Comparison of ENCODE assay signal across 9 cellular contexts in the genomic region with DNA sequence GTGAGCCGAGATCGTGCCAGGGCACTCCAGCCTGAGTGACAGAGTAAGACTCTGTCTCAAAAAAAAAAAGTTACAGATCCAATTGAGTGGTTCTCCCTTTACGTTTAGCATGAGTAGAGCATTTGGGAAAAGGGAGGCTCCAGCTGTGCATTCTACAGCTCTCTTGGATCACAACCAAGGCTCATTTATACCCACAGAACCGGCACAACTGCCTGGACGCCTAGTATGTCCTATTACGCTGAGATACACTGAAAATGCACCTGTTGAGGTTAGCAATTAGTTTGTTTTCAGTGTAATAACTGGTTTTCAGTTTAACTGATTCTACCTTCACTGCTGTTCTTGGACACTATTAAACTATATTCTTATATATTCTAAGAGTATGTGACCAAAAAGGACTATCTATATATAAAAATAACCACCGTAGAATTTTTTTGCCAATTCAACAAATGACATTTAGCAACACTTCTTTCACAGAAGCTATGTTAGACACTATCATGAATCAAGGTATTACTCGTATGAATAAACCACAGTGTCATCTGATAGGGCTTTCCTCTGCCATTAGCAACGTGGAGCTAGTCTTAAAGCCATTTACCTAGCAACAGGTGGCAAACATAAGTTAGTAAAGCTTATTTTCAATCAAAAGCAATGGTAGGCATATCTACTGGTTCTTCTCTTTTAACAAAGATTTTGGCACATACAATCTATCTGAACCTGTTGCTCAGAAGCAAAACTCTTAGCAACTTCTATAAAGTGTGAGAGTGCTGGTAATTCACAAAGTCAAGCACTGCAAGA. TPM values are rescaled to one million over a fixed set of nuclear protein-coding genes. Genes with fewer than 3 reads are reported as not detected.
A peak's percentile ranks its signal among the peaks of the same experiment; 100 is the strongest.
DNase-seq lines count a peak whose midpoint lies in the region; ATAC-seq, FAIRE-seq and TF ChIP-seq lines count a peak whose summit lies in the region.
"Had no signal": no experiment of that assay in that cellular context is flagged by ENCODE, and none has a peak within 500 bp of the region (broad histone marks: within the 10 kb centered on the region; RNA-seq: fewer than 3 reads in every experiment).

No MANE protein-coding gene starts in this region.

- H3K27me3 ChIP-seq in ACC112 (ENCODE audit: insufficient read depth, low read length) (no peaks in the 10 kb centered on the region), astrocyte (ENCODE audit: insufficient read depth, low read length) (no peaks in the 10 kb centered on the region)

- H3K4me3 ChIP-seq in ACC112 (ENCODE audit: low read depth, low read length) (peak overlapping the region; percentile 87), astrocyte (ENCODE audit: insufficient read depth, low read depth, low read length) (peak overlapping the region; percentile 99), mesodermal cell (ENCODE audit: extremely low read depth, insufficient read depth, low read length, poor library complexity, severe bottlenecking) (peak overlapping the region; percentile 70)

- H3K36me3 ChIP-seq in ACC112 (ENCODE audit: insufficient read depth, low read length) (peaks cover 8% of the 10 kb centered on the region), astrocyte (ENCODE audit: insufficient read depth, low read length) (no peaks in the 10 kb centered on the region), mesodermal cell (ENCODE audit: control insufficient read depth, insufficient read depth, low read length) (peaks cover 33% of the 10 kb centered on the region)

- H3K27ac Mint-ChIP-seq in IgD-negative memory B cell (peak overlapping the region in 2 of 3 donors; percentile 90 to 98), astrocyte (ENCODE audit: unreplicated experiment) (no peak overlapping the region)

- H3K36me3 Mint-ChIP-seq in IgD-negative memory B cell (peaks cover 11% of the 10 kb centered on the region), astrocyte (ENCODE audit: low read depth, unreplicated experiment) (peaks cover 4% of the 10 kb centered on the region)

- DNase-seq in astrocyte (ENCODE audit: low read depth) (no peak), GM19238 (ENCODE audit: insufficient read length, low spot score) (no peak), NCI-H1694 treated with DMSO at 0.1 percent for 48 hours (lab: John Stamatoyannopoulos, UW) (no peak), HT-29 (ENCODE audit: low spot score) (no peak)
- DNase-seq: activated effector memory CD4-positive, alpha-beta T cell treated with anti-CD3 and anti-CD28 coated beads, Interleukin-2, amount 50 U/mL, for 16 hours had no signal

- H3K9me3 Mint-ChIP-seq in IgD-negative memory B cell, result no peaks in the 10 kb centered on the region
- H3K9me3 Mint-ChIP-seq in astrocyte (ENCODE audit: unreplicated experiment), result no peaks in the 10 kb centered on the region

- H4K20me1 ChIP-seq in astrocyte (ENCODE audit: insufficient read depth, low read length), result peaks cover 42% of the 10 kb centered on the region

- ATAC-seq in GM21367 (IDR thresholded peaks at IDR 0.05; ENCODE audit: unreplicated experiment), result no peak

- H3K4me1 ChIP-seq in ACC112 (ENCODE audit: control insufficient read depth, insufficient read depth, low read length, unreplicated experiment) (peaks cover 16% of the 10 kb centered on the region), astrocyte (ENCODE audit: insufficient read depth, low read length) (peaks cover 16% of the 10 kb centered on the region), mesodermal cell (ENCODE audit: control insufficient read depth, insufficient read depth, low read length, poor library complexity, severe bottlenecking) (peaks cover 9% of the 10 kb centered on the region)

- peaks cover 74% of the 10 kb centered on the region for H3K79me2 ChIP-seq in ACC112 (ENCODE audit: control insufficient read depth, insufficient read depth, low read length, unreplicated experiment)
- peaks cover 78% of the 10 kb centered on the region for H3K79me2 ChIP-seq in astrocyte (ENCODE audit: insufficient read depth, low read length)

- no peaks in the 10 kb centered on the region for H3K27me3 Mint-ChIP-seq in IgD-negative memory B cell
- H3K27me3 Mint-ChIP-seq in astrocyte (ENCODE audit: low read depth, unreplicated experiment), result no peaks in the 10 kb centered on the region

- no peak for FAIRE-seq in astrocyte (lab: Jason Lieb, UNC)

- H3K9ac ChIP-seq in astrocyte (ENCODE audit: low read length), result peak overlapping the region; percentile 96

- 92 to 97% methylated on average over 5 to 6 of the region's 9 CpGs for WGBS in mesodermal cell (ENCODE audit: insufficient coverage in 2 of 2), 2 experiments

- no peak for TF ChIP-seq CTCF in astrocyte (IDR thresholded peaks at IDR 0.05; ENCODE audit: insufficient read depth, low read depth, low read length)

- H3K27ac ChIP-seq in ACC112 (ENCODE audit: low read depth, low read length), result peak overlapping the region; percentile 65
- H3K27ac ChIP-seq in astrocyte (ENCODE audit: low read depth, low read length), result peak overlapping the region; percentile 94
- H3K27ac ChIP-seq in mesodermal cell (ENCODE audit: low read depth, low read length, severe bottlenecking), result no peak overlapping the region

- H3K9me3 ChIP-seq in astrocyte (ENCODE audit: insufficient read depth, low read depth, low read length) (no peaks in the 10 kb centered on the region), mesodermal cell (ENCODE audit: control insufficient read depth, low read length) (no peaks in the 10 kb centered on the region)

- H3K4me3 Mint-ChIP-seq in IgD-negative memory B cell (peak overlapping the region; percentile 94 to 97 (median 96)), astrocyte (ENCODE audit: unreplicated experiment) (peak overlapping the region; percentile 97)

- peak overlapping the region; percentile 96 for H3K4me2 ChIP-seq in astrocyte (ENCODE audit: low read length)

- H3K4me1 Mint-ChIP-seq in IgD-negative memory B cell, result peaks cover 25 to 44% (median 41%) of the 10 kb centered on the region in 3 donors
- peaks cover 18% of the 10 kb centered on the region for H3K4me1 Mint-ChIP-seq in astrocyte (ENCODE audit: low read depth, unreplicated experiment)

- no peak overlapping the region for H2AFZ ChIP-seq in ACC112 (ENCODE audit: low read length, unreplicated experiment)
- no peak overlapping the region for H2AFZ ChIP-seq in astrocyte (ENCODE audit: low read depth, low read length)

RNA-seq across cellular contexts. Expression of a gene that starts 3.6 kb away (rescaled TPM):
- polyA plus RNA-seq in IgD-negative memory B cell, result 9.0 TPM
- total RNA-seq in astrocyte, result 41.9 and 47.4 TPM in 2 replicates
- polyA plus RNA-seq in mesodermal cell (2013, experiment 1 of 2), result 25.3 TPM
- 23.3 TPM for polyA plus RNA-seq in mesodermal cell (2013, experiment 2 of 2)
- 10.0 and 11.1 TPM in 2 replicates for total RNA-seq in HT-29 (2014; rRNA removed; shearing (Covaris generic))
